In genomic region chr1:24765308-24765988, GRCh38 we compare ENCODE assay signal across 11 cellular contexts. TPM values are rescaled to one million over a fixed set of nuclear protein-coding genes. Genes with fewer than 3 reads are reported as not detected.
A peak's percentile ranks its signal among the peaks of the same experiment; 100 is the strongest.
DNase-seq lines count a peak whose midpoint lies in the region; ATAC-seq and TF ChIP-seq lines count a peak whose summit lies in the region.
"Had no signal": no experiment of that assay in that cellular context is flagged by ENCODE, and none has a peak within 500 bp of the region (broad histone marks: within the 10 kb centered on the region; RNA-seq: fewer than 3 reads in every experiment).

No MANE protein-coding gene starts in this region.

- H3K27me3 ChIP-seq in left ventricle myocardium inferior (ENCODE audit: low read depth): no peaks in the 10 kb centered on the region
- H3K27me3 ChIP-seq in ascending aorta: no peaks in the 10 kb centered on the region
- no peaks in the 10 kb centered on the region for H3K27me3 ChIP-seq in left lung

- intact Hi-C loops in left ventricle myocardium inferior (cut with micrococcal nuclease) (no loop called here), Right ventricle myocardium inferior (cut with DNase I) (no loop called here), ascending aorta (cut with DNase I) (loop anchor here (2.0 kb wide), 1 partner anchor 17 kb away; no protein-coding TSS in a partner anchor), left lung (cut with DNase I) (no loop called here)

- H3K4me1 ChIP-seq in left ventricle myocardium inferior: peaks cover 90% of the 10 kb centered on the region
- H3K4me1 ChIP-seq in ascending aorta: peaks cover 4 to 74% of the 10 kb centered on the region in 2 donors
- H3K4me1 ChIP-seq in left lung: peaks cover 12 to 62% of the 10 kb centered on the region in 2 donors

- no peak for ATAC-seq in Right ventricle myocardium inferior
- peak; percentile 53 for ATAC-seq in left lung
- no peak for ATAC-seq in GM19328 (IDR thresholded peaks at IDR 0.05; ENCODE audit: unreplicated experiment)

- DNase-seq in left ventricle myocardium inferior (no peak), Right ventricle myocardium inferior (ENCODE audit: missing footprints) (no peak), ascending aorta (ENCODE audit: low spot score in 2 of 2) (no peak), left lung (no peak), SHP77 treated with DMSO at 0.1 percent for 48 hours (lab: John Stamatoyannopoulos, UW) (no peak), GM10248 (ENCODE audit: extremely low spot score) (no peak)
- DNase-seq in activated T-cell treated with anti-CD3 and anti-CD28 coated beads, Interleukin-2, amount 50 U/mL, for 48 hours: no peak
- DNase-seq: activated T-cell treated with anti-CD3 and anti-CD28 coated beads for 4 hours; islet precursor cell; stimulated activated CD8-positive, alpha-beta memory T cell treated with anti-CD3 and anti-CD28 coated beads, Interleukin-4, amount 100 ng/mL, for 48 hours had no signal

- POLR2A ChIA-PET in GM10248 (lab: Yijun Ruan, JAX): interaction anchor here (0.7 to 1.0 kb wide), 2 partner anchors 20 to 109 kb away, joined by 3 read pairs; partner anchors contain the start of gene CLIC4

- no peaks in the 10 kb centered on the region for H3K36me3 ChIP-seq in left ventricle myocardium inferior
- peaks cover 0 to 3% of the 10 kb centered on the region in 2 donors for H3K36me3 ChIP-seq in ascending aorta
- H3K36me3 ChIP-seq in left lung: no peaks in the 10 kb centered on the region

- CTCF ChIA-PET in GM10248 (lab: Yijun Ruan, JAX): interaction anchor here (1.2 kb wide), 1 partner anchor 56 kb away, joined by 3 read pairs; no protein-coding TSS in a partner anchor

- H3K9me3 ChIP-seq in left ventricle myocardium inferior (replicated peaks): no peaks in the 10 kb centered on the region
- H3K9me3 ChIP-seq in ascending aorta: no peaks in the 10 kb centered on the region
- no peaks in the 10 kb centered on the region for H3K9me3 ChIP-seq in left lung

- H3K27ac ChIP-seq in left ventricle myocardium inferior (replicated peaks): peak overlapping the region; percentile 64
- H3K27ac ChIP-seq in ascending aorta: peak overlapping the region; percentile 93 to 97
- peak overlapping the region; percentile 24 to 37 for H3K27ac ChIP-seq in left lung

- TF ChIP-seq CTCF in left ventricle myocardium inferior (IDR thresholded peaks at IDR 0.05; ENCODE audit: borderline replicate concordance): no peak
- no peak for TF ChIP-seq CTCF in ascending aorta (IDR thresholded peaks at IDR 0.05)
- no peak for TF ChIP-seq CTCF in left lung (IDR thresholded peaks at IDR 0.05)
- TF ChIP-seq CTCF in GM10248 (IDR thresholded peaks at IDR 0.05; ENCODE audit: control extremely low read depth, extremely low read depth, low read depth, missing control alignments): no peak

- no peak overlapping the region for H3K4me3 ChIP-seq in left ventricle myocardium inferior
- peak overlapping the region in 1 of 2 donors; percentile 4 for H3K4me3 ChIP-seq in ascending aorta
- no peak overlapping the region for H3K4me3 ChIP-seq in left lung

RNA-seq across cellular contexts. Expression of gene CLIC4, which starts 20.2 kb away (rescaled TPM):
- total RNA-seq in left ventricle myocardium inferior (325 TPM), Right ventricle myocardium inferior (406 TPM), ascending aorta (494 TPM), left lung (100 to 1,000 TPM; 158 to 197 TPM)

Comparison
In these comparisons a context has a peak if more than half of its experiments do, and no peak if none do; other contexts are left out.
1. H3K27ac ChIP-seq: peak in every context shown above with its lines; median percentile 95 in ascending aorta; 64 in left ventricle myocardium inferior; 30 in left lung.